In the genomic region with DNA sequence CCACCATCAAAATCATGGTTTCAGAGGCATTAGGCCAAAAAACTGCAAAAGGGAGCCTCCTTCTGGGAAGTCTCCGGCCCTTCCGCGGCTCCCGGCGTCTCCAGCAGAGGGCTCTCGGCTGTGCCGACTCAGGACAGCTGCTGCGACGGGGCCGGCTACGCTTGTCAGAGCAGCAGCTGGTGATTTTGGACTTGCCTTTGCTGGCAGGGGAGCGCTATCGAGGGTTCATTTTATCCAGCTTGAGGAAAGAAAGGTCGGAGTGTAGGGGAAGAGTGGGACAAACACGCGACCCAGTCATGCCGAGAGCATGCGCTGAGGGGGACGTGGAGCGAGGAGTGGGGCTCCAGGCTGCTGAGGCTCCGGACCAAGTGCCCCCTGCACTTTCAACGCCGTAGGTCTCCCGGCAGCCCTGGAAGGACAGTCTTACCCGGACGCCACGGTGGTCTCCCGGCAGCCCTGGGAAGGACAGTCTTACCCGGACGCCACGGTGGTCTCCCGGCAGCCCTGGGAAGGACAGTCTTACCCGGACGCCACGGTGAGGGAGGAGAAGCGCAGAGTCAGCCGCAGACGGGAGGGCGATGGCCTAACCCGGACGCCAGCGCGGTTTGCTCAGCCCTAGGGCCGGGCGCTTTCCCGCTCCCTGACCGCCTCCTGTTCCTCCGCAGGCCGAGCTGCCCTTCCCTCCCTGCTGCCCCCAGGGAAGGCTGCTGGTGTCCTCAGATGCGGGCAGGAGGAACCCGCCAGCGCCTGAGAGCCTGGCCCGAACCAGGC, we compare ENCODE assay signal across 8 cellular contexts. TPM values are rescaled to one million over a fixed set of nuclear protein-coding genes. Genes with fewer than 3 reads are reported as not detected.
DNase-seq lines count a peak whose midpoint lies in the region; ATAC-seq, FAIRE-seq and TF ChIP-seq lines count a peak whose summit lies in the region.

No MANE protein-coding gene starts in this region.

- intact Hi-C loops in Calu3 (cut with micrococcal nuclease; ENCODE audit: unreplicated experiment) = no loop called here

- H3K4me3 Mint-ChIP-seq in Calu3 (ENCODE audit: low read depth, unreplicated experiment) = no peak overlapping the region

- H3K27ac ChIP-seq in HUES64 (ENCODE audit: low read depth, low read length) (no peak overlapping the region), VCaP (no peak overlapping the region), skin epidermis (peak overlapping the region in 14 of 21 experiments; percentile 6 to 79 (median 51))

- DNase-seq in Calu3 (peak; percentile 14), bronchial epithelial cell (ENCODE audit: low read depth) (peak; percentile 52), iPS-NIHi7 (ENCODE audit: extremely low spot score) (peak; percentile 89)

- H3K4me3 ChIP-seq in HUES64 (ENCODE audit: low read length) (peak overlapping the region; percentile 36), bronchial epithelial cell (ENCODE audit: low read depth, low read length) (peak overlapping the region; percentile 15), skin epidermis (peak overlapping the region; percentile 10 to 42 (median 30))

- no peaks in the 10 kb centered on the region for H3K9me3 Mint-ChIP-seq in Calu3 (ENCODE audit: low read depth, unreplicated experiment)

- peaks cover 21% of the 10 kb centered on the region for H3K36me3 Mint-ChIP-seq in Calu3 (ENCODE audit: insufficient read depth, unreplicated experiment)

- H3K9ac ChIP-seq in HUES64 (ENCODE audit: low read depth, low read length) = 0 out of 2 replicates have a peak overlapping the region, but pooled peaks have one; percentile 30

- no peak for FAIRE-seq in bronchial epithelial cell (lab: Jason Lieb, UNC)

- no peaks in the 10 kb centered on the region for H3K9me3 ChIP-seq in HUES64 (ENCODE audit: insufficient read depth, low read depth, low read length)

- H3K36me3 ChIP-seq in HUES64 (ENCODE audit: insufficient read depth, low read length) = peaks cover 28% of the 10 kb centered on the region
- H3K36me3 ChIP-seq in bronchial epithelial cell (ENCODE audit: control insufficient read depth, insufficient read depth, low read length) = no peaks in the 10 kb centered on the region

- CTCF ChIA-PET in Calu3 (lab: Charles Lee) = no interaction called here

- ATAC-seq in GM21515 (IDR thresholded peaks at IDR 0.05; ENCODE audit: unreplicated experiment) (peak; percentile 78), GM18873 (IDR thresholded peaks at IDR 0.05; ENCODE audit: low FRiP score, unreplicated experiment) (no peak)

- no TSS peak for BruUV-seq in Calu3 (replicated peaks; lab: Mats Ljungman, UMichigan)

- no peak overlapping the region for H3K27ac Mint-ChIP-seq in Calu3 (ENCODE audit: unreplicated experiment)

- H3K27me3 Mint-ChIP-seq in Calu3 (ENCODE audit: unreplicated experiment) = no peaks in the 10 kb centered on the region

- 50% methylated on average over 53 of the region's 53 CpGs for WGBS in HUES64

- TF ChIP-seq CTCF in Calu3 (IDR thresholded peaks at IDR 0.05; ENCODE audit: unreplicated experiment) (peak; percentile 18), VCaP (conservative IDR thresholded peaks at IDR 0.05) (peak; percentile 92), bronchial epithelial cell (IDR thresholded peaks at IDR 0.05; ENCODE audit: insufficient read depth, low read length, severe bottlenecking) (peak; percentile 98)

- H3K27me3 ChIP-seq in HUES64 (ENCODE audit: insufficient read depth, low read length) (no peaks in the 10 kb centered on the region), bronchial epithelial cell (ENCODE audit: control insufficient read depth, insufficient read depth, low read length) (no peaks in the 10 kb centered on the region)

- no peaks in the 10 kb centered on the region for H3K4me1 Mint-ChIP-seq in Calu3 (ENCODE audit: low read depth, unreplicated experiment)

- H3K4me1 ChIP-seq in HUES64 (ENCODE audit: insufficient read depth, low read length) = 0 out of 2 replicates have a peak, but pooled peaks cover under 1% of the 10 kb centered on the region

RNA-seq across cellular contexts. Expression of a gene that starts 21.7 kb away (rescaled TPM):
- 106 and 114 TPM in 2 replicates for total RNA-seq in Calu3 (2022)
- polyA plus RNA-seq in HUES64 (2013, experiment 1 of 2) = 79.6 TPM
- 77.8 TPM for polyA plus RNA-seq in HUES64 (2013, experiment 2 of 2)
- total RNA-seq in bronchial epithelial cell = 50.6 and 74.8 TPM in 2 replicates

Comparison
In these comparisons a context has a peak if more than half of its experiments do, and no peak if none do; other contexts are left out.
1. DNase-seq: peak in every context shown above with its lines; median percentile 89 in iPS-NIHi7; 52 in bronchial epithelial cell; 14 in Calu3.
2. CTCF ChIP-seq: peak in every context shown above with its lines; median percentile 98 in bronchial epithelial cell; 92 in VCaP; 18 in Calu3.
3. H3K27ac ChIP-seq: peak in skin epidermis (14 of 21); none in HUES64 (single experiment) and VCaP (single experiment).
4. Peak in every context shown above with its lines, with median percentiles within 50 percentile points of each other: H3K4me3 ChIP-seq.